ENCODE assay signal across 3 cellular contexts in the genomic region with DNA sequence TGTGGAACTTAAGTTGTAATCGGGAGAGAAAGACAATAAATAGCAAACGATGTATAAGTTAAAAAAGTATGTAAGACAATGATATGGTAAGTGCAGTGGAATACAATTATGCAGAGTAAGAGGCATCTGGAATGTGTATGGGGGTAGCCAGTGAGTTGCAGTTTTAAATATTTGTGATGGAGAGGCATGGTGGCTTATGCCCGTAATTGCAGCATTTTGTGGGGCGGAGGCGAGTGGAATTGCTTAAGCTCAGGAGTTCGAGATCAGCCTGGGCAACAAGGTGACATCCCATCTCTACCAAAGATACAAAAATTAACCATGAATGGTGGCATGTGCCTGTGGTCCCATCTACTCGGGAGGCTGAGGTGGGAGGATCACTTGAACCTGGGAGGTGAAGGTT.
"Had no signal": no experiment of that assay in that cellular context is flagged by ENCODE, and none has a peak within 500 bp of the region (broad histone marks: within the 10 kb centered on the region; RNA-seq: fewer than 3 reads in every experiment).

No MANE protein-coding gene starts in this region.

- H3K4me3 ChIP-seq: GM12878 had no signal

- DNase-seq: GDM1, GF-D8 had no signal

- ATAC-seq: GM12878 had no signal
